In the genomic region with DNA sequence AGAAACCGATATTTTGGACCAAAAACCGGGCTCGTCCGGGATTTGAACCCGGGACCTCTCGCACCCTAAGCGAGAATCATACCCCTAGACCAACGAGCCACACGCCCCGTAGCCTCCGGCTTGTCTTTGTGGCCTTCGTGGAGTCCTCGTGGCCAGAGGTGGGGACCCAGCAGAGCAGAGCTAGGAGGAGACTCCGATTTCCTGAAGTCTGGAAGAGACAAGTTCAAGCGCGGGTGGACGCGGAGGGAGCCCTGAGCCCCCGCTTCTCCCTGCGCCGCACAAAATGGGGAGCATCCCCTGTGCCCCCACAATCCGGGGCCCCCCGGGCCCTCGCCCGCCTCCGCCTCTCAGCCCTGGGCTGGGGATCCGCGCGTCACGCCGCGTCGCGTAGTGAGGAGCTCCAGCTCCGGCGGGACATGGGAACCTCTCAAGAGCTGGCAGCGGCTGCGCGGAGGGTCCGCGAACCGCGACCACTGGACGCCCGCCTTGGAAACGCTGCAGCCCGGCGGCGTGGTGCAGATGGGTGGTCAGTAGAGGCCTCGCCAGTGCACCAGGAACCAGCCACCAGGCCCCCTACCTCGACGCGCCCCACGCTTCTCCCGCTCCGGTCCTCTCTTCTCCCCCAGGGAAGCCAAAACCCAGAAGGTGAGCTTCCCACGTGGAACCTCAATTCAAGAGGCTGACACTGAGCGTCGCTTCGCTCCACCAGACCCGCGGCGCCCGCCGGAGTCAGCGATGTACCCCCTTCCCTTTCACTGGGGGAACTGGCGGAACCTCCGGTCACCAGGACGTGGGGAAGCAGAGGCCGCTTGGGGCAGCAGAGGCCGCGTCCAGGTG, we compare ENCODE assay signal across 1 cellular context.
A peak's percentile ranks its signal among the peaks of the same experiment; 100 is the strongest.
TF ChIP-seq lines count a peak whose summit lies in the region.

No MANE protein-coding gene starts in this region.

TF ChIP-seq in HCT116, 20 proteins besides CTCF, POLR2A, EP300 and RAD21:
- TF ChIP-seq ELF1 (IDR thresholded peaks at IDR 0.05; ENCODE audit: borderline replicate concordance, low read depth) (no peak), ATF3 (IDR thresholded peaks at IDR 0.05) (peak; percentile 92)
TF ChIP-seq in HCT116: peak in this region for 1.
